20 cellular contexts compared by ENCODE assay signal in the genomic region with DNA sequence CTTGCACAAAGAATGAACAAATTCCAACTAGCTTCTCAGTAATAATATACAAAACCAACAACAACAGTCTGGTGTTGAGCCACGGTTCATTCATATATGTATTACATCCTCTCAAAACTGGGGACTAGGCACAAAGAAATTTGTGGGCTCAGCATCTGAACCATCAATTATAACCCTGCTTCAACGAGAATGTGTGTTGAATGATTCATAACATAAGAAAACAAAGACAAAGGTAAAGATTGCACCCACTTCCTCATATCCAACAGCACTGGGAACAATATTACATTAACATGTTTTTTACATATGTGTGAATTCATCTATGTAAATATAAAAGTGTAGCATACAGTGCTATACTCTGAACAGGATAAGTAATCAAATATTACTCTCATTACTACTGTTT.
"Had no signal": no experiment of that assay in that cellular context is flagged by ENCODE, and none has a peak within 500 bp of the region (broad histone marks: within the 10 kb centered on the region; RNA-seq: fewer than 3 reads in every experiment).

No MANE protein-coding gene starts in this region.

- H3K4me3 Mint-ChIP-seq: activated CD4-positive, alpha-beta T cell treated with anti-CD3 and anti-CD28 coated beads, Interleukin-2, amount 10 ng/mL, durations not matched to agents 7 days and 5 days; activated naive CD8-positive, alpha-beta T cell treated with anti-CD3 and anti-CD28 coated beads for 36 hours; nephron; stimulated activated effector memory CD8-positive, alpha-beta T cell treated with anti-CD3 and anti-CD28 coated beads, Interleukin-12 subunit alpha, Interleukin-12 subunit beta, amount 100 ng/mL, for 72 hours; stimulated activated naive CD8-positive, alpha-beta T cell treated with anti-CD3 and anti-CD28 coated beads, Interleukin-15, amount 100 ng/mL, for 72 hours; T-helper 17 cell had no signal

- DNase-seq: activated CD4-positive, alpha-beta T cell treated with anti-CD3 and anti-CD28 coated beads, Interleukin-2, amount 10 ng/mL, durations not matched to agents 7 days and 5 days; activated naive CD4-positive, alpha-beta T cell treated with Interleukin-2 at 50 U/mL for 16 hours; activated naive CD8-positive, alpha-beta T cell treated with anti-CD3 and anti-CD28 coated beads for 36 hours; activated T-cell treated with anti-CD3 and anti-CD28 coated beads, Interleukin-2, amount 50 U/mL, for 1 hour; hippocampal formation; left cardiac atrium; mesenchymal stem cell; pancreas; right cardiac atrium; stimulated activated CD4-positive, alpha-beta T cell treated with anti-CD3 and anti-CD28 coated beads, Interleukin-2, amount 100 ng/mL, for 24 hours; stimulated activated naive CD8-positive, alpha-beta T cell treated with anti-CD3 and anti-CD28 coated beads, Interleukin-15, amount 100 ng/mL, for 72 hours; T-helper 17 cell; tibial artery had no signal

- FAIRE-seq: frontal cortex, islet of Langerhans, pancreas had no signal

- H3K36me3 ChIP-seq: breast epithelium, neutrophil, pancreas, tibial artery had no signal

- H3K4me1 Mint-ChIP-seq: activated CD4-positive, alpha-beta T cell treated with anti-CD3 and anti-CD28 coated beads, Interleukin-2, amount 10 ng/mL, durations not matched to agents 7 days and 5 days; activated naive CD8-positive, alpha-beta T cell treated with anti-CD3 and anti-CD28 coated beads for 36 hours; stimulated activated effector memory CD8-positive, alpha-beta T cell treated with anti-CD3 and anti-CD28 coated beads, Interleukin-12 subunit alpha, Interleukin-12 subunit beta, amount 100 ng/mL, for 72 hours; stimulated activated naive CD8-positive, alpha-beta T cell treated with anti-CD3 and anti-CD28 coated beads, Interleukin-15, amount 100 ng/mL, for 72 hours; T-helper 17 cell had no signal

- H3K27me3 Mint-ChIP-seq: activated CD4-positive, alpha-beta T cell treated with anti-CD3 and anti-CD28 coated beads, Interleukin-2, amount 10 ng/mL, durations not matched to agents 7 days and 5 days; activated naive CD8-positive, alpha-beta T cell treated with anti-CD3 and anti-CD28 coated beads for 36 hours; stimulated activated naive CD8-positive, alpha-beta T cell treated with anti-CD3 and anti-CD28 coated beads, Interleukin-15, amount 100 ng/mL, for 72 hours; T-helper 17 cell had no signal

- H3K4me3 ChIP-seq: breast epithelium, coronary artery, pancreas, tibial artery had no signal

- H3K4me1 ChIP-seq: breast epithelium, pancreas, tibial artery had no signal

- H3K27ac ChIP-seq: breast epithelium, coronary artery, neutrophil, pancreas, tibial artery had no signal

- H3K27ac Mint-ChIP-seq: activated CD4-positive, alpha-beta T cell treated with anti-CD3 and anti-CD28 coated beads, Interleukin-2, amount 10 ng/mL, durations not matched to agents 7 days and 5 days; activated naive CD8-positive, alpha-beta T cell treated with anti-CD3 and anti-CD28 coated beads for 36 hours; stimulated activated effector memory CD8-positive, alpha-beta T cell treated with anti-CD3 and anti-CD28 coated beads, Interleukin-12 subunit alpha, Interleukin-12 subunit beta, amount 100 ng/mL, for 72 hours; stimulated activated naive CD8-positive, alpha-beta T cell treated with anti-CD3 and anti-CD28 coated beads, Interleukin-15, amount 100 ng/mL, for 72 hours; T-helper 17 cell had no signal

- H3K9me3 Mint-ChIP-seq: activated CD4-positive, alpha-beta T cell treated with anti-CD3 and anti-CD28 coated beads, Interleukin-2, amount 10 ng/mL, durations not matched to agents 7 days and 5 days; nephron had no signal

- H3K9me3 ChIP-seq: breast epithelium, neutrophil, pancreas, tibial artery had no signal

- H3K36me3 Mint-ChIP-seq: activated naive CD8-positive, alpha-beta T cell treated with anti-CD3 and anti-CD28 coated beads for 36 hours; stimulated activated effector memory CD8-positive, alpha-beta T cell treated with anti-CD3 and anti-CD28 coated beads, Interleukin-12 subunit alpha, Interleukin-12 subunit beta, amount 100 ng/mL, for 72 hours had no signal

- H3K27me3 ChIP-seq: breast epithelium, neutrophil, pancreas, tibial artery had no signal

- ATAC-seq: left cardiac atrium; pancreas; right cardiac atrium; stimulated activated effector memory CD8-positive, alpha-beta T cell treated with anti-CD3 and anti-CD28 coated beads, Interleukin-12 subunit alpha, Interleukin-12 subunit beta, amount 100 ng/mL, for 72 hours; stimulated activated naive CD8-positive, alpha-beta T cell treated with anti-CD3 and anti-CD28 coated beads, Interleukin-15, amount 100 ng/mL, for 72 hours; T-helper 17 cell had no signal
